Comparison of ENCODE assay signal across 9 cellular contexts in genomic region chr19:752652-753517, GRCh38. TPM values are rescaled to one million over a fixed set of nuclear protein-coding genes. Genes with fewer than 3 reads are reported as not detected.
A peak's percentile ranks its signal among the peaks of the same experiment; 100 is the strongest.
DNase-seq lines count a peak whose midpoint lies in the region; ATAC-seq and TF ChIP-seq lines count a peak whose summit lies in the region.
"Had no signal": no experiment of that assay in that cellular context is flagged by ENCODE, and none has a peak within 500 bp of the region (broad histone marks: within the 10 kb centered on the region; RNA-seq: fewer than 3 reads in every experiment).

No MANE protein-coding gene starts in this region.

- H2AK5ac ChIP-seq in neuronal stem cell (ENCODE audit: low read depth, low read length) = peak overlapping the region; percentile 81

- H4K8ac ChIP-seq in neuronal stem cell (ENCODE audit: low read depth, low read length) = no peak overlapping the region

- H3K23ac ChIP-seq in neuronal stem cell (ENCODE audit: low read depth, low read length, poor library complexity) = peak overlapping the region; percentile 65

- H3K36me3 ChIP-seq in neuronal stem cell (replicated peaks in 1 of 2; ENCODE audit: control insufficient read depth in 2 of 2, insufficient read depth in 2 of 2, low read length in 2 of 2) = peaks cover 0 to 2% of the 10 kb centered on the region in 2 donors

- peak overlapping the region; percentile 87 for H2BK5ac ChIP-seq in neuronal stem cell (ENCODE audit: low read length)

- no peak overlapping the region for H2BK120ac ChIP-seq in neuronal stem cell (ENCODE audit: low read depth, low read length)

- TF ChIP-seq CTCF in CD14-positive monocyte (IDR thresholded peaks at IDR 0.05) = no peak

- peaks cover 3% of the 10 kb centered on the region for H3K79me1 ChIP-seq in neuronal stem cell (ENCODE audit: low read depth, low read length)

- H3K4me1 ChIP-seq in neuronal stem cell (ENCODE audit: control insufficient read depth in 2 of 2, insufficient read depth in 1 of 2, low read depth in 1 of 2, low read length in 2 of 2) = peaks cover 2 to 3% of the 10 kb centered on the region in 2 donors

- H3K27me3 Mint-ChIP-seq in CD14-positive monocyte (ENCODE audit: low read depth in 3 of 3) = peaks cover 2 to 12% (median 4%) of the 10 kb centered on the region in 3 donors
- no peaks in the 10 kb centered on the region for H3K27me3 Mint-ChIP-seq in activated T-helper 1 cell treated with anti-CD3 and anti-CD28 coated beads, Interleukin-12 subunit alpha, Interleukin-12 subunit beta, Interleukin-2, Interleukin-4 antibody, amounts not matched to agents 30 ng/mL and 10 ng/mL and 1 ng/mL, durations not matched to agents 14 hours and 24 hours and 36 hours (ENCODE audit: insufficient read depth)
- H3K27me3 Mint-ChIP-seq: T-helper 17 cell had no signal

- H3K18ac ChIP-seq in neuronal stem cell (ENCODE audit: low read length) = peak overlapping the region; percentile 81

- intact Hi-C loops in CD14-positive monocyte (cut with micrococcal nuclease) = no loop called here
- intact Hi-C loops in activated T-helper 1 cell treated with anti-CD3 and anti-CD28 coated beads, Interleukin-12 subunit alpha, Interleukin-12 subunit beta, Interleukin-2, Interleukin-4 antibody, amounts not matched to agents 30 ng/mL and 10 ng/mL and 1 ng/mL, durations not matched to agents 14 hours and 24 hours and 36 hours (cut with micrococcal nuclease) = no loop called here

- H2BK15ac ChIP-seq in neuronal stem cell (ENCODE audit: low read length) = no peak overlapping the region

- no peaks in the 10 kb centered on the region for H3K27me3 ChIP-seq in neuronal stem cell (ENCODE audit: control insufficient read depth in 3 of 3, insufficient read depth in 3 of 3, low read depth in 1 of 3, low read length in 3 of 3)

- no peak for ATAC-seq in HG03196 (IDR thresholded peaks at IDR 0.05; ENCODE audit: unreplicated experiment)
- no peak for ATAC-seq in HG03342 (IDR thresholded peaks at IDR 0.05; ENCODE audit: unreplicated experiment)
- ATAC-seq: T-helper 17 cell had no signal

- peaks cover 9 to 22% (median 12%) of the 10 kb centered on the region in 7 donors for H3K9me3 Mint-ChIP-seq in CD14-positive monocyte
- H3K9me3 Mint-ChIP-seq in activated T-helper 1 cell treated with anti-CD3 and anti-CD28 coated beads, Interleukin-12 subunit alpha, Interleukin-12 subunit beta, Interleukin-2, Interleukin-4 antibody, amounts not matched to agents 30 ng/mL and 10 ng/mL and 1 ng/mL, durations not matched to agents 14 hours and 24 hours and 36 hours = no peaks in the 10 kb centered on the region

- peak overlapping the region in 6 of 7 donors; percentile 64 to 91 (median 85) for H3K27ac Mint-ChIP-seq in CD14-positive monocyte
- H3K27ac Mint-ChIP-seq in activated T-helper 1 cell treated with anti-CD3 and anti-CD28 coated beads, Interleukin-12 subunit alpha, Interleukin-12 subunit beta, Interleukin-2, Interleukin-4 antibody, amounts not matched to agents 30 ng/mL and 10 ng/mL and 1 ng/mL, durations not matched to agents 14 hours and 24 hours and 36 hours = no peak overlapping the region
- H3K27ac Mint-ChIP-seq: T-helper 17 cell had no signal

- H3K9ac ChIP-seq in neuronal stem cell (ENCODE audit: low read depth, low read length, poor library complexity) = peak overlapping the region; percentile 50

- peak overlapping the region; percentile 89 for H3K4ac ChIP-seq in neuronal stem cell (ENCODE audit: low read length)

- peak overlapping the region; percentile 98 for H3K27ac ChIP-seq in epithelial cell of prostate
- H3K27ac ChIP-seq in neuronal stem cell (replicated peaks; ENCODE audit: low read length) = peak overlapping the region; percentile 16

- peak overlapping the region in 1 of 2 donors; percentile 64 for H3K4me3 Mint-ChIP-seq in CD14-positive monocyte
- H3K4me3 Mint-ChIP-seq in activated T-helper 1 cell treated with anti-CD3 and anti-CD28 coated beads, Interleukin-12 subunit alpha, Interleukin-12 subunit beta, Interleukin-2, Interleukin-4 antibody, amounts not matched to agents 30 ng/mL and 10 ng/mL and 1 ng/mL, durations not matched to agents 14 hours and 24 hours and 36 hours = no peak overlapping the region
- H3K4me3 Mint-ChIP-seq: T-helper 17 cell had no signal

- no peak overlapping the region for H3K14ac ChIP-seq in neuronal stem cell (ENCODE audit: low read length)

- no peaks in the 10 kb centered on the region for H3K36me3 Mint-ChIP-seq in CD14-positive monocyte
- no peaks in the 10 kb centered on the region for H3K36me3 Mint-ChIP-seq in activated T-helper 1 cell treated with anti-CD3 and anti-CD28 coated beads, Interleukin-12 subunit alpha, Interleukin-12 subunit beta, Interleukin-2, Interleukin-4 antibody, amounts not matched to agents 30 ng/mL and 10 ng/mL and 1 ng/mL, durations not matched to agents 14 hours and 24 hours and 36 hours (ENCODE audit: low read depth)

- DNase-seq in CD14-positive monocyte (ENCODE audit: low spot score) = peak; percentile 85
- DNase-seq in NCI-H2171 treated with DMSO at 0.1 percent for 48 hours (lab: John Stamatoyannopoulos, UW) = peak; percentile 77
- peak; percentile 88 for DNase-seq in epithelial cell of prostate (ENCODE audit: low read depth, low spot score)
- DNase-seq in neuronal stem cell (ENCODE audit: low spot score) = no peak
- no peak for DNase-seq in activated T-helper 1 cell treated with anti-CD3 and anti-CD28 coated beads, Interleukin-12 subunit alpha, Interleukin-12 subunit beta, Interleukin-2, Interleukin-4 antibody, amounts not matched to agents 30 ng/mL and 10 ng/mL and 1 ng/mL, durations not matched to agents 14 hours and 24 hours and 36 hours (ENCODE audit: low spot score)
- no peak for DNase-seq in NCI-H524 treated with DMSO at 0.1 percent for 48 hours (lab: John Stamatoyannopoulos, UW)
- DNase-seq: T-helper 17 cell had no signal

- no peak overlapping the region for H3K4me3 ChIP-seq in neuronal stem cell (ENCODE audit: low read length in 2 of 2)

- no peak overlapping the region for H3K4me2 ChIP-seq in neuronal stem cell (ENCODE audit: insufficient read depth, low read length, poor library complexity, severe bottlenecking)

- H2BK12ac ChIP-seq in neuronal stem cell (ENCODE audit: low read length) = no peak overlapping the region

- H3K4me1 Mint-ChIP-seq in CD14-positive monocyte = peaks cover 20% of the 10 kb centered on the region
- no peaks in the 10 kb centered on the region for H3K4me1 Mint-ChIP-seq in activated T-helper 1 cell treated with anti-CD3 and anti-CD28 coated beads, Interleukin-12 subunit alpha, Interleukin-12 subunit beta, Interleukin-2, Interleukin-4 antibody, amounts not matched to agents 30 ng/mL and 10 ng/mL and 1 ng/mL, durations not matched to agents 14 hours and 24 hours and 36 hours (ENCODE audit: low read depth)
- H3K4me1 Mint-ChIP-seq: T-helper 17 cell had no signal

- H4K91ac ChIP-seq in neuronal stem cell (ENCODE audit: low read depth, low read length, poor library complexity) = peak overlapping the region; percentile 72

- no CpG with 5 or more reads among the region's 39 CpGs for WGBS in neuronal stem cell (ENCODE audit: extremely low coverage in 2 of 2, insufficient read length in 2 of 2, insufficient replicate concordance in 1 of 2), 2 donors

- peaks cover 2 to 6% of the 10 kb centered on the region in 2 donors for H3K9me3 ChIP-seq in neuronal stem cell (replicated peaks in 1 of 2; ENCODE audit: control insufficient read depth in 2 of 2, insufficient read depth in 1 of 2, low read depth in 1 of 2, low read length in 2 of 2)

- peak overlapping the region; percentile 43 for H2AFZ ChIP-seq in neuronal stem cell (ENCODE audit: low read length)

RNA-seq across cellular contexts. Expression of gene MISP, which starts 2.0 kb away (rescaled TPM):
- polyA plus RNA-seq in CD14-positive monocyte = not detected
- 0.11 TPM for polyA plus RNA-seq in neuronal stem cell (2013, experiment 1 of 2)
- 0.07 TPM for polyA plus RNA-seq in neuronal stem cell (2013, experiment 2 of 2)
- not detected in 2 replicates for total RNA-seq in activated T-helper 1 cell treated with anti-CD3 and anti-CD28 coated beads, Interleukin-12 subunit alpha, Interleukin-12 subunit beta, Interleukin-2, Interleukin-4 antibody, amounts not matched to agents 30 ng/mL and 10 ng/mL and 1 ng/mL, durations not matched to agents 14 hours and 24 hours and 36 hours
- total RNA-seq: T-helper 17 cell had no signal

RNA-seq across cellular contexts. Expression of gene PALM, which starts 44.1 kb away (rescaled TPM):
- not detected for polyA plus RNA-seq in CD14-positive monocyte
- polyA plus RNA-seq in neuronal stem cell (2013, experiment 1 of 2) = 66.5 TPM
- polyA plus RNA-seq in neuronal stem cell (2013, experiment 2 of 2) = 68.9 TPM
- 0.18 TPM in 1 of 2 replicates, not detected in the other for total RNA-seq in activated T-helper 1 cell treated with anti-CD3 and anti-CD28 coated beads, Interleukin-12 subunit alpha, Interleukin-12 subunit beta, Interleukin-2, Interleukin-4 antibody, amounts not matched to agents 30 ng/mL and 10 ng/mL and 1 ng/mL, durations not matched to agents 14 hours and 24 hours and 36 hours
- total RNA-seq: T-helper 17 cell had no signal

RNA-seq across cellular contexts. Expression of gene PTBP1, which starts 44.4 kb away (rescaled TPM):
- 10 to 100 TPM; 62.4 to 81.6 TPM for polyA plus RNA-seq in CD14-positive monocyte
- polyA plus RNA-seq in neuronal stem cell (2013, experiment 1 of 2) = 412 TPM
- polyA plus RNA-seq in neuronal stem cell (2013, experiment 2 of 2) = 415 TPM
- 735 and 829 TPM in 2 replicates for total RNA-seq in activated T-helper 1 cell treated with anti-CD3 and anti-CD28 coated beads, Interleukin-12 subunit alpha, Interleukin-12 subunit beta, Interleukin-2, Interleukin-4 antibody, amounts not matched to agents 30 ng/mL and 10 ng/mL and 1 ng/mL, durations not matched to agents 14 hours and 24 hours and 36 hours

RNA-seq across cellular contexts. Expression of gene PRSS57, which starts 57.6 kb away (rescaled TPM):
- polyA plus RNA-seq in CD14-positive monocyte = 1 to 10 TPM in 1 of 2 donors, under 1 TPM in 1; 0.78 to 1.4 TPM
- 0.03 TPM for polyA plus RNA-seq in neuronal stem cell (2013, experiment 1 of 2)
- polyA plus RNA-seq in neuronal stem cell (2013, experiment 2 of 2) = 0.06 TPM
- not detected in 2 replicates for total RNA-seq in activated T-helper 1 cell treated with anti-CD3 and anti-CD28 coated beads, Interleukin-12 subunit alpha, Interleukin-12 subunit beta, Interleukin-2, Interleukin-4 antibody, amounts not matched to agents 30 ng/mL and 10 ng/mL and 1 ng/mL, durations not matched to agents 14 hours and 24 hours and 36 hours
- total RNA-seq: T-helper 17 cell had no signal

Comparison
In these comparisons a context has a peak if more than half of its experiments do, and no peak if none do; other contexts are left out.
1. DNase-seq: peak in CD14-positive monocyte (single experiment), NCI-H2171 treated with DMSO at 0.1 percent for 48 hours (single experiment) and epithelial cell of prostate (single experiment); none in neuronal stem cell (single experiment), activated T-helper 1 cell treated with anti-CD3 and anti-CD28 coated beads, Interleukin-12 subunit alpha, Interleukin-12 subunit beta, Interleukin-2, Interleukin-4 antibody, amounts not matched to agents 30 ng/mL and 10 ng/mL and 1 ng/mL, durations not matched to agents 14 hours and 24 hours and 36 hours (single experiment) and NCI-H524 treated with DMSO at 0.1 percent for 48 hours (single experiment).